ENCODE assay signal across 24 cellular contexts in genomic region chr2:109145286-109145685, GRCh38.
"Had no signal": no experiment of that assay in that cellular context is flagged by ENCODE, and none has a peak within 500 bp of the region (broad histone marks: within the 10 kb centered on the region; RNA-seq: fewer than 3 reads in every experiment).

No MANE protein-coding gene starts in this region.

- H3K27me3 Mint-ChIP-seq: stimulated activated naive B cell treated with anti-CD40 and anti-IgM and Interleukin-4, amounts not matched to agents 10 μg/mL and 1 μg/mL and 100 μg/mL, for 72 hours; stimulated activated naive CD8-positive, alpha-beta T cell treated with anti-CD3 and anti-CD28 coated beads, Interleukin-15, amount 100 ng/mL, for 72 hours had no signal

- H3K27me3 ChIP-seq: esophagus muscularis mucosa, gastrocnemius medialis, heart right ventricle, neutrophil, spleen, testis, tibial nerve, upper lobe of right lung, vagina had no signal

- H3K36me3 Mint-ChIP-seq: natural killer cell treated with Interleukin-12 subunit alpha and Interleukin-12 subunit beta and Interleukin-15 and Interleukin-18, amount 100 ng/mL, for 72 hours; stimulated activated naive B cell treated with anti-CD40 and anti-IgM and Interleukin-4, amounts not matched to agents 10 μg/mL and 1 μg/mL and 100 μg/mL, for 72 hours had no signal

- H3K9me3 Mint-ChIP-seq: natural killer cell treated with Interleukin-12 subunit alpha and Interleukin-12 subunit beta and Interleukin-15 and Interleukin-18, amount 100 ng/mL, for 72 hours; stimulated activated naive B cell treated with anti-CD40 and anti-IgM and Interleukin-4, amounts not matched to agents 10 μg/mL and 1 μg/mL and 100 μg/mL, for 72 hours; stimulated activated naive CD8-positive, alpha-beta T cell treated with anti-CD3 and anti-CD28 coated beads, Interleukin-15, amount 100 ng/mL, for 72 hours had no signal

- H3K4me1 ChIP-seq: gastrocnemius medialis, testis, tibial nerve, upper lobe of right lung had no signal

- H3K27ac Mint-ChIP-seq: natural killer cell treated with Interleukin-12 subunit alpha and Interleukin-12 subunit beta and Interleukin-15 and Interleukin-18, amount 100 ng/mL, for 72 hours; stimulated activated naive B cell treated with anti-CD40 and anti-IgM and Interleukin-4, amounts not matched to agents 10 μg/mL and 1 μg/mL and 100 μg/mL, for 72 hours had no signal

- H3K36me3 ChIP-seq: esophagus muscularis mucosa, gastrocnemius medialis, heart right ventricle, neutrophil, spleen, tibial nerve, upper lobe of right lung, vagina had no signal

- H3K4me3 ChIP-seq: esophagus muscularis mucosa, gastrocnemius medialis, heart right ventricle, mucosa of descending colon, spleen, testis, tibial nerve, upper lobe of right lung, vagina had no signal

- ATAC-seq: gastrocnemius medialis; left lobe of liver; mucosa of descending colon; sciatic nerve; stimulated activated naive B cell treated with anti-CD40 and anti-IgM and Interleukin-4, amounts not matched to agents 10 μg/mL and 1 μg/mL and 100 μg/mL, for 72 hours; stimulated activated naive CD8-positive, alpha-beta T cell treated with anti-CD3 and anti-CD28 coated beads, Interleukin-15, amount 100 ng/mL, for 72 hours had no signal

- H3K9me3 ChIP-seq: esophagus muscularis mucosa, gastrocnemius medialis, heart right ventricle, mucosa of descending colon, neutrophil, spleen, testis, tibial nerve, upper lobe of right lung, vagina had no signal

- H3K27ac ChIP-seq: epithelial cell of prostate, esophagus muscularis mucosa, gastrocnemius medialis, heart right ventricle, neutrophil, spleen, testis, tibial nerve, upper lobe of right lung, vagina had no signal

- DNase-seq: cortex of kidney; effector memory CD4-positive, alpha-beta T cell; gastrocnemius medialis; heart right ventricle; hypothalamus; kidney glomerular epithelial cell; mammary epithelial cell; mucosa of descending colon; spleen; stimulated activated CD4-positive, alpha-beta T cell treated with anti-CD3 and anti-CD28 coated beads, Interleukin-15, amount 100 ng/mL, for 24 hours; stimulated activated CD4-positive, alpha-beta T cell treated with anti-CD3 and anti-CD28 coated beads, Interleukin-2, amount 100 ng/mL, for 24 hours; stimulated activated CD4-positive, alpha-beta T cell treated with anti-CD3 and anti-CD28 coated beads, Interleukin-4, amount 100 ng/mL, for 4 hours; stimulated activated naive B cell treated with anti-CD40 and anti-IgM and Interleukin-4, amounts not matched to agents 10 μg/mL and 1 μg/mL and 100 μg/mL, for 72 hours; stimulated activated naive CD8-positive, alpha-beta T cell treated with anti-CD3 and anti-CD28 coated beads, Interleukin-15, amount 100 ng/mL, for 72 hours; testis; upper lobe of right lung had no signal

- H3K4me3 Mint-ChIP-seq: natural killer cell treated with Interleukin-12 subunit alpha and Interleukin-12 subunit beta and Interleukin-15 and Interleukin-18, amount 100 ng/mL, for 72 hours; stimulated activated naive B cell treated with anti-CD40 and anti-IgM and Interleukin-4, amounts not matched to agents 10 μg/mL and 1 μg/mL and 100 μg/mL, for 72 hours; stimulated activated naive CD8-positive, alpha-beta T cell treated with anti-CD3 and anti-CD28 coated beads, Interleukin-15, amount 100 ng/mL, for 72 hours had no signal
